Comparison of ENCODE assay signal across 1 cellular context in genomic region chr12:53869500-53869899, GRCh38.
TF ChIP-seq lines count a peak whose summit lies in the region.

No MANE protein-coding gene starts in this region.

TF ChIP-seq in HCT116, 20 proteins besides CTCF, POLR2A, EP300 and RAD21 (continued from another document):
- TF ChIP-seq REST (IDR thresholded peaks at IDR 0.05; ENCODE audit: low read depth) (no peak), POLR2AphosphoS5 (IDR thresholded peaks at IDR 0.05; ENCODE audit: low read depth, low read length) (no peak), JUND (IDR thresholded peaks at IDR 0.05) (no peak), SRF (IDR thresholded peaks at IDR 0.05; ENCODE audit: low read depth) (no peak), ELF1 (IDR thresholded peaks at IDR 0.05; ENCODE audit: borderline replicate concordance, low read depth) (no peak)
TF ChIP-seq in HCT116: peak in this region for 0.
